Comparison of ENCODE assay signal across 8 cellular contexts in genomic region chr1:41242645-41243171, GRCh38. TPM values are rescaled to one million over a fixed set of nuclear protein-coding genes. Genes with fewer than 3 reads are reported as not detected.
A peak's percentile ranks its signal among the peaks of the same experiment; 100 is the strongest.
DNase-seq lines count a peak whose midpoint lies in the region; ATAC-seq lines count a peak whose summit lies in the region.

No MANE protein-coding gene starts in this region.

- H3K4me3 ChIP-seq in iPS-15b (ENCODE audit: low read depth, low read length) (peak overlapping the region; percentile 59), stomach smooth muscle (ENCODE audit: low read length in 2 of 2) (peak overlapping the region; percentile 62 to 79)

- H3K36me3 ChIP-seq in iPS-15b (ENCODE audit: control insufficient read depth, insufficient read depth, low read length) (no peaks in the 10 kb centered on the region), stomach smooth muscle (ENCODE audit: control insufficient read depth in 2 of 2, insufficient read depth in 2 of 2, low read length in 2 of 2) (no peaks in the 10 kb centered on the region)

- H3K4me1 ChIP-seq in iPS-15b (ENCODE audit: control insufficient read depth, insufficient read depth, low read length) (peaks cover 3% of the 10 kb centered on the region), stomach smooth muscle (ENCODE audit: control insufficient read depth, insufficient read depth, low read length) (peaks cover 20% of the 10 kb centered on the region)

- ATAC-seq in HG03521 (IDR thresholded peaks at IDR 0.05; ENCODE audit: unreplicated experiment): peak; percentile 8

- H3K9ac ChIP-seq in iPS-15b (ENCODE audit: low read depth, low read length) (peak overlapping the region; percentile 57), stomach smooth muscle (ENCODE audit: low read length in 2 of 2) (peak overlapping the region; percentile 78 to 79)

- DNase-seq in NCI-H1092 treated with DMSO at 0.1 percent for 48 hours (lab: John Stamatoyannopoulos, UW): peak; percentile 58
- no peak for DNase-seq in NCI-H1092 (lab: John Stamatoyannopoulos, UW)
- peak; percentile 14 for DNase-seq in activated naive CD4-positive, alpha-beta T cell treated with anti-CD3 and anti-CD28 coated beads, Interleukin-2, amount 50 U/mL, for 16 hours
- DNase-seq in GOT3 (lab: John Stamatoyannopoulos, UW): no peak
- no peak for DNase-seq in cerebellum (ENCODE audit: low spot score)

- H3K9me3 ChIP-seq in iPS-15b (ENCODE audit: control insufficient read depth, insufficient read depth, low read length) (no peaks in the 10 kb centered on the region), stomach smooth muscle (ENCODE audit: control insufficient read depth in 2 of 2, low read length in 2 of 2) (no peaks in the 10 kb centered on the region)

- peak overlapping the region; percentile 86 for H3K27ac ChIP-seq in stomach smooth muscle (ENCODE audit: low read length)

- H3K27me3 ChIP-seq in iPS-15b (ENCODE audit: control insufficient read depth, insufficient read depth, low read length): peaks cover 22% of the 10 kb centered on the region
- no peaks in the 10 kb centered on the region for H3K27me3 ChIP-seq in stomach smooth muscle (ENCODE audit: control insufficient read depth in 1 of 2, insufficient read depth in 2 of 2, low read length in 2 of 2)

RNA-seq across cellular contexts. Expression of gene SCMH1, which starts 0.6 kb away (rescaled TPM):
- total RNA-seq in cerebellum: 65.8 TPM

Comparison
In these comparisons a context has a peak if more than half of its experiments do, and no peak if none do; other contexts are left out.
1. DNase-seq: peak in NCI-H1092 treated with DMSO at 0.1 percent for 48 hours (single experiment) and activated naive CD4-positive, alpha-beta T cell treated with anti-CD3 and anti-CD28 coated beads, Interleukin-2, amount 50 U/mL, for 16 hours (single experiment); none in NCI-H1092 (single experiment), GOT3 (single experiment) and cerebellum (single experiment).